Comparison of ENCODE assay signal across 1 cellular context in the genomic region with DNA sequence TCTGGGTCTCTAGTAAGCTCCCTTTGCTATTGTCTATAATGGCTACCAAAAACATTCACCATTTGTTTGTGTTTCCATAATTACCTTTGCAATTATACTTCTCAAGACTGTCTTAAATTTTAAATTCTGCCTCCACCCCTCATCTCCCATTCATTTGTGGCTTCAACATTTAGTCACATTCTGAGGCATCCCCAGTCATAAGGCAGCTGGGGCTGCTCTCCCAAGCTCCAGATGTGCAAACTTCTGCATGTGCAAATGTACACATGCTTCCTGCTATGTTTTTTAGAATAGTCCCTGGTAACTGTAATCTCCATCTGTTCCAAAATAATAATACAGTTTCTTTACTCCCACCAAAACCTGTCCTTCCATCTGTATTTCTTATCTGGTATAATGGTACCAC.
TF ChIP-seq lines count a peak whose summit lies in the region.

No MANE protein-coding gene starts in this region.

TF ChIP-seq in GM12878, 131 proteins besides CTCF, POLR2A, EP300 and RAD21:
- no peak for TF ChIP-seq ZNF207 (IDR thresholded peaks at IDR 0.05; ENCODE audit: borderline replicate concordance)
- peak; percentile 46 for TF ChIP-seq BCL3 (IDR thresholded peaks at IDR 0.05; ENCODE audit: borderline replicate concordance, insufficient read depth, low read depth, low read length, poor library complexity, severe bottlenecking)
